In the genomic region with DNA sequence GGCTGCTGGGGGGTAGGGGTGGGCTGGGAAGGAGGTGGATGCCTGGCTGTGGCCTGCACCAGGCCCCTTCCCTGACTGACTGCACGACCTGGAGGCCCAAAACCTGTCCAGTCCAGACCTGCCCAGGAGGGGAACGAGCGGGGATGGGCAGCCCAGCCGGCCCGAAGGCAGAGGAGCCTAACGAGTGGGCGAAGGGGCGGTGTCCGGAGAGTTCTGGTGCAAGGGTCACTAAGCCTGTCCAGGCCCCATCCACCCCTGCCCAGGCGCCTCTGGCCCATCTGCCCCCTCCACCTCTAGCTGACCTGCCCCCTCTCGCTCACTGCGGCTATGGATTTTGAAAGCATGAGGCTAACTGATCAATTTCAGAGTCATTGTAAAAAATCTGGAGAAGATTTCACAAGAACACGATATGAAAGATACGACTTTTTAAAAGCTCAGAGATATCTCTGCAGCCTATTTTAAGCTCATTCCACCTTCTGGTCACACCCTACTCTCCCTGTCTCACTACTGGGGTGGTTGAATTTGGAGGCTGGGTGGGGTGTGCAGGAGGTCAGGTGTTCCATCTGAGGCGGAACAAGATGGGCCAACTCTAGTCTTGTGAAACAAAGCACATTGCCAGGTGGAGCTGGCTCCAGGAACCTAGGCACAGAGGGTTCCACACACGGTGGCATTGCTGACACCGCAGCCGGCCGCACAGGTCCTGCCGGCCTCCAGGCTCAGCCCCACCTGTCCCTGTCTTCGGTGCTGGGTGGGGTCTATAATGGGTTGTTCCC, we compare ENCODE assay signal across 5 cellular contexts. TPM values are rescaled to one million over a fixed set of nuclear protein-coding genes. Genes with fewer than 3 reads are reported as not detected.
"Had no signal": no experiment of that assay in that cellular context is flagged by ENCODE, and none has a peak within 500 bp of the region (broad histone marks: within the 10 kb centered on the region; RNA-seq: fewer than 3 reads in every experiment).

No MANE protein-coding gene starts in this region.

RNA-seq across cellular contexts. Expression of a gene that starts 17.8 kb away (rescaled TPM):
- total RNA-seq: left colon, left ventricle myocardium inferior, mammary epithelial cell, mononuclear cell had no signal
- polyA plus RNA-seq: keratinocyte had no signal
